21 cellular contexts compared by ENCODE assay signal in genomic region chr1:228043281-228043845, GRCh38. TPM values are rescaled to one million over a fixed set of nuclear protein-coding genes. Genes with fewer than 3 reads are reported as not detected.
DNase-seq lines count a peak whose midpoint lies in the region; ATAC-seq and TF ChIP-seq lines count a peak whose summit lies in the region.
"Had no signal": no experiment of that assay in that cellular context is flagged by ENCODE, and none has a peak within 500 bp of the region (broad histone marks: within the 10 kb centered on the region; RNA-seq: fewer than 3 reads in every experiment).

No MANE protein-coding gene starts in this region.

- no peaks in the 10 kb centered on the region for H3K36me3 ChIP-seq in MG63
- H3K36me3 ChIP-seq in mesenchymal stem cell (ENCODE audit: control insufficient read depth in 1 of 2, insufficient read depth in 2 of 2, low read depth in 1 of 2, low read length in 2 of 2): no peaks in the 10 kb centered on the region
- H3K36me3 ChIP-seq: SJCRH30, tibial artery had no signal

- H2BK15ac ChIP-seq in mesenchymal stem cell (ENCODE audit: low read depth, poor library complexity, severe bottlenecking): peak overlapping the region; percentile 35

- ATAC-seq in HG03342 (IDR thresholded peaks at IDR 0.05; ENCODE audit: unreplicated experiment): no peak
- no peak for ATAC-seq in stimulated activated effector memory CD8-positive, alpha-beta T cell treated with anti-CD3 and anti-CD28 coated beads, Interleukin-12 subunit alpha, Interleukin-12 subunit beta, amount 100 ng/mL, for 72 hours
- ATAC-seq: K562; naive thymus-derived CD4-positive, alpha-beta T cell; stimulated activated memory B cell treated with anti-CD40 and anti-IgM and Interleukin-4, amounts not matched to agents 10 μg/mL and 1 μg/mL and 100 μg/mL, for 72 hours had no signal

- no peak overlapping the region for H3K4me2 ChIP-seq in mesenchymal stem cell (ENCODE audit: low read length, poor library complexity, severe bottlenecking)

- peak; percentile 48 for DNase-seq in H4 (ENCODE audit: low spot score)
- peak; percentile 39 for DNase-seq in MG63
- peak; percentile 34 for DNase-seq in chondrocyte (ENCODE audit: low spot score)
- no peak for DNase-seq in mesenchymal stem cell
- DNase-seq in retina: no peak
- no peak for DNase-seq in stimulated activated effector memory CD8-positive, alpha-beta T cell treated with anti-CD3 and anti-CD28 coated beads, Interleukin-12 subunit alpha, Interleukin-12 subunit beta, amount 100 ng/mL, for 72 hours (ENCODE audit: low spot score in 2 of 2)
- no peak for DNase-seq in putamen (ENCODE audit: low spot score)
- DNase-seq: activated effector memory CD4-positive, alpha-beta T cell treated with anti-CD3 and anti-CD28 coated beads, Interleukin-2, amount 50 U/mL, for 16 hours; amniotic stem cell; naive thymus-derived CD4-positive, alpha-beta T cell; NCI-H1436; NCI-H345; SJCRH30 had no signal

- H2AK5ac ChIP-seq in mesenchymal stem cell (ENCODE audit: low read length, severe bottlenecking): no peak overlapping the region

- no peak overlapping the region for H2BK12ac ChIP-seq in mesenchymal stem cell (ENCODE audit: low read length in 2 of 2)

- no peaks in the 10 kb centered on the region for H3K9me3 Mint-ChIP-seq in chondrocyte (ENCODE audit: low read depth)
- no peaks in the 10 kb centered on the region for H3K9me3 Mint-ChIP-seq in stimulated activated effector memory CD8-positive, alpha-beta T cell treated with anti-CD3 and anti-CD28 coated beads, Interleukin-12 subunit alpha, Interleukin-12 subunit beta, amount 100 ng/mL, for 72 hours

- peaks cover 2% of the 10 kb centered on the region for H3K4me1 ChIP-seq in mesenchymal stem cell (ENCODE audit: control insufficient read depth, insufficient read depth, low read depth, low read length)
- H3K4me1 ChIP-seq: SJCRH30 had no signal

- no peak overlapping the region for H3K27ac ChIP-seq in mesenchymal stem cell (ENCODE audit: low read length, poor library complexity, severe bottlenecking)
- H3K27ac ChIP-seq: HL-60, SJCRH30, tibial artery had no signal

- no peak overlapping the region for H4K91ac ChIP-seq in mesenchymal stem cell (ENCODE audit: low read length)

- no peak overlapping the region for H4K8ac ChIP-seq in mesenchymal stem cell (ENCODE audit: low read length)

- no peak overlapping the region for H3K18ac ChIP-seq in mesenchymal stem cell (ENCODE audit: low read depth in 1 of 2, low read length in 2 of 2)

- H3K4me3 Mint-ChIP-seq in chondrocyte (ENCODE audit: unreplicated experiment): no peak overlapping the region
- no peak overlapping the region for H3K4me3 Mint-ChIP-seq in stimulated activated effector memory CD8-positive, alpha-beta T cell treated with anti-CD3 and anti-CD28 coated beads, Interleukin-12 subunit alpha, Interleukin-12 subunit beta, amount 100 ng/mL, for 72 hours
- H3K4me3 Mint-ChIP-seq: B cell; naive thymus-derived CD4-positive, alpha-beta T cell; stimulated activated memory B cell treated with anti-CD40 and anti-IgM and Interleukin-4, amounts not matched to agents 10 μg/mL and 1 μg/mL and 100 μg/mL, for 72 hours had no signal

- no peak overlapping the region for H3K23ac ChIP-seq in mesenchymal stem cell (ENCODE audit: low read length in 2 of 2)

- no peak overlapping the region for H3K14ac ChIP-seq in mesenchymal stem cell (ENCODE audit: low read length in 2 of 2)

- no peaks in the 10 kb centered on the region for H3K4me1 Mint-ChIP-seq in chondrocyte (ENCODE audit: low read depth)
- H3K4me1 Mint-ChIP-seq in stimulated activated effector memory CD8-positive, alpha-beta T cell treated with anti-CD3 and anti-CD28 coated beads, Interleukin-12 subunit alpha, Interleukin-12 subunit beta, amount 100 ng/mL, for 72 hours: no peaks in the 10 kb centered on the region
- H3K4me1 Mint-ChIP-seq: B cell; stimulated activated memory B cell treated with anti-CD40 and anti-IgM and Interleukin-4, amounts not matched to agents 10 μg/mL and 1 μg/mL and 100 μg/mL, for 72 hours had no signal

- H3K36me3 Mint-ChIP-seq in chondrocyte (ENCODE audit: low read depth): no peaks in the 10 kb centered on the region
- H3K36me3 Mint-ChIP-seq in stimulated activated effector memory CD8-positive, alpha-beta T cell treated with anti-CD3 and anti-CD28 coated beads, Interleukin-12 subunit alpha, Interleukin-12 subunit beta, amount 100 ng/mL, for 72 hours: no peaks in the 10 kb centered on the region
- H3K36me3 Mint-ChIP-seq: naive thymus-derived CD4-positive, alpha-beta T cell; stimulated activated memory B cell treated with anti-CD40 and anti-IgM and Interleukin-4, amounts not matched to agents 10 μg/mL and 1 μg/mL and 100 μg/mL, for 72 hours had no signal

- H3K4ac ChIP-seq in mesenchymal stem cell (ENCODE audit: low read depth in 1 of 2, low read length in 2 of 2): no peak overlapping the region

- H3K27me3 ChIP-seq in MG63 (peaks cover 3% of the 10 kb centered on the region; the same call in 1 of the 2 replicates), mesenchymal stem cell (ENCODE audit: control insufficient read depth in 1 of 2, insufficient read depth in 1 of 2, low read length in 2 of 2) (peaks cover 33 to 69% of the 10 kb centered on the region in 2 experiments)

- H3K79me1 ChIP-seq in mesenchymal stem cell (replicated peaks; ENCODE audit: low read length, poor library complexity, severe bottlenecking): no peaks in the 10 kb centered on the region

- H3K9me3 ChIP-seq in MG63 (no peaks in the 10 kb centered on the region), mesenchymal stem cell (ENCODE audit: control insufficient read depth, low read length) (no peaks in the 10 kb centered on the region)
- H3K9me3 ChIP-seq: tibial artery had no signal

- peaks cover 20% of the 10 kb centered on the region for H3K27me3 Mint-ChIP-seq in chondrocyte (ENCODE audit: low read depth)

- H2BK5ac ChIP-seq in mesenchymal stem cell (ENCODE audit: low read depth, low read length, poor library complexity, severe bottlenecking): no peak overlapping the region

- H3K4me3 ChIP-seq in MG63 (no peak overlapping the region), mesenchymal stem cell (ENCODE audit: insufficient read depth in 1 of 2, low read depth in 1 of 2, low read length in 2 of 2) (no peak overlapping the region)
- H3K4me3 ChIP-seq: K562, SJCRH30, tibial artery had no signal

- 56% methylated on average over 7 of the region's 7 CpGs for WGBS in mesenchymal stem cell

- no peak overlapping the region for H2AFZ ChIP-seq in mesenchymal stem cell (ENCODE audit: low read depth, low read length)

- H3K27ac Mint-ChIP-seq in chondrocyte (ENCODE audit: unreplicated experiment): no peak overlapping the region
- H3K27ac Mint-ChIP-seq in stimulated activated effector memory CD8-positive, alpha-beta T cell treated with anti-CD3 and anti-CD28 coated beads, Interleukin-12 subunit alpha, Interleukin-12 subunit beta, amount 100 ng/mL, for 72 hours: no peak overlapping the region
- H3K27ac Mint-ChIP-seq: B cell; naive thymus-derived CD4-positive, alpha-beta T cell; progenitor cell of endocrine pancreas; stimulated activated memory B cell treated with anti-CD40 and anti-IgM and Interleukin-4, amounts not matched to agents 10 μg/mL and 1 μg/mL and 100 μg/mL, for 72 hours had no signal

- H3K9ac ChIP-seq in mesenchymal stem cell (ENCODE audit: low read length): no peak overlapping the region

- no peak for TF ChIP-seq CTCF in chondrocyte (IDR thresholded peaks at IDR 0.05)

- no peak overlapping the region for H2BK120ac ChIP-seq in mesenchymal stem cell (ENCODE audit: low read depth, low read length)

RNA-seq across cellular contexts. Expression of gene WNT3A, which starts 36.6 kb away (rescaled TPM):
- not detected in 2 replicates for total RNA-seq in H4 (2014; rRNA removed; shearing (Covaris generic))
- 0.52 TPM in 1 of 2 replicates, not detected in the other for total RNA-seq in MG63 (2014; rRNA removed; shearing (Covaris generic); ENCODE audit: low replicate concordance)
- not detected in 3 replicates for total RNA-seq in chondrocyte
- not detected for polyA plus RNA-seq in mesenchymal stem cell (2013, experiment 1 of 2)
- polyA plus RNA-seq in mesenchymal stem cell (2013, experiment 2 of 2): not detected
- total RNA-seq: B cell; K562; naive thymus-derived CD4-positive, alpha-beta T cell; progenitor cell of endocrine pancreas; SJCRH30; T-helper 2 cell treated with Interferon-gamma antibody and Interleukin-4, amounts not matched to agents 100 ng/mL and 5 ng/mL, for 36 hours had no signal
- polyA plus RNA-seq: K562; naive thymus-derived CD4-positive, alpha-beta T cell had no signal

RNA-seq across cellular contexts. Expression of gene ARF1, which starts 39.1 kb away (rescaled TPM):
- total RNA-seq in H4 (2014; rRNA removed; shearing (Covaris generic)): 102 and 167 TPM in 2 replicates
- total RNA-seq in MG63 (2014; rRNA removed; shearing (Covaris generic); ENCODE audit: low replicate concordance): 324 and 413 TPM in 2 replicates
- total RNA-seq in chondrocyte: 339 to 392 TPM (median 351 TPM) in 3 replicates
- 366 TPM for polyA plus RNA-seq in mesenchymal stem cell (2013, experiment 1 of 2)
- 367 TPM for polyA plus RNA-seq in mesenchymal stem cell (2013, experiment 2 of 2)

RNA-seq across cellular contexts. Expression of gene C1orf35, which starts 59.8 kb away (rescaled TPM):
- total RNA-seq in H4 (2014; rRNA removed; shearing (Covaris generic)): 10.7 and 14.2 TPM in 2 replicates
- total RNA-seq in MG63 (2014; rRNA removed; shearing (Covaris generic); ENCODE audit: low replicate concordance): 38.6 and 39.0 TPM in 2 replicates
- 12.9 to 15.1 TPM (median 13.3 TPM) in 3 replicates for total RNA-seq in chondrocyte
- polyA plus RNA-seq in mesenchymal stem cell (2013, experiment 1 of 2): 10.8 TPM
- 11.6 TPM for polyA plus RNA-seq in mesenchymal stem cell (2013, experiment 2 of 2)

Comparison
In these comparisons a context has a peak if more than half of its experiments do, and no peak if none do; other contexts are left out.
1. DNase-seq: peak in H4 (single experiment), MG63 (single experiment) and chondrocyte (single experiment); none in mesenchymal stem cell (single experiment), retina (single experiment), stimulated activated effector memory CD8-positive, alpha-beta T cell treated with anti-CD3 and anti-CD28 coated beads, Interleukin-12 subunit alpha, Interleukin-12 subunit beta, amount 100 ng/mL, for 72 hours (0 of 2) and putamen (single experiment).